ENCODE assay signal across 1 cellular context in genomic region chr16:67226804-67227566, GRCh38.
TF ChIP-seq lines count a peak whose summit lies in the region.

TMEM208 (plus strand) TSS chr16:67227130; CDS start chr16:67227219, 89 bp downstream.

TF ChIP-seq in GM12878, 131 proteins besides CTCF, POLR2A, EP300 and RAD21 (continued from another document and continues in another):
- peak; percentile 90 for TF ChIP-seq CHD2 (IDR thresholded peaks at IDR 0.05; ENCODE audit: borderline replicate concordance, low read depth, low read length)
- peak; percentile 58; the same call in 1 of the 2 replicates for TF ChIP-seq LARP7 (IDR thresholded peaks at IDR 0.05)
- TF ChIP-seq RBBP5 (conservative IDR thresholded peaks at IDR 0.05), result no peak
- peak; percentile 53 for TF ChIP-seq TBL1XR1 (IDR thresholded peaks at IDR 0.05; ENCODE audit: low read depth, low read length)
- TF ChIP-seq FOXM1 (IDR thresholded peaks at IDR 0.05; ENCODE audit: low read depth, low read length), result no peak
- TF ChIP-seq GATAD2B (conservative IDR thresholded peaks at IDR 0.05; ENCODE audit: low read depth), result peak; percentile 66; the same call in 1 of the 2 replicates
- TF ChIP-seq SUZ12 (IDR thresholded peaks at IDR 0.05; ENCODE audit: unreplicated experiment), result no peak
- peak; percentile 96 for TF ChIP-seq CBFB (IDR thresholded peaks at IDR 0.05; ENCODE audit: low read depth)
- peak; percentile 99 for TF ChIP-seq ZBTB40 (IDR thresholded peaks at IDR 0.05; ENCODE audit: borderline replicate concordance)
- TF ChIP-seq IKZF2 (IDR thresholded peaks at IDR 0.05), result no peak
- no peak for TF ChIP-seq HSF1 (IDR thresholded peaks at IDR 0.05; ENCODE audit: low read depth, low read length)
- TF ChIP-seq ESRRA (IDR thresholded peaks at IDR 0.05; ENCODE audit: low read length), result peak; percentile 87; the same call in 1 of the 2 replicates
- TF ChIP-seq ZNF217 (IDR thresholded peaks at IDR 0.05), result no peak
- peak; percentile 88 for TF ChIP-seq E4F1 (IDR thresholded peaks at IDR 0.05; ENCODE audit: borderline replicate concordance, partially characterized antibody)
- TF ChIP-seq RELB (IDR thresholded peaks at IDR 0.05; ENCODE audit: low read depth), result peak; percentile 99
- peak; percentile 94 for TF ChIP-seq YY1 (IDR thresholded peaks at IDR 0.05; ENCODE audit: low read depth, low read length)
- no peak for TF ChIP-seq RFX5 (IDR thresholded peaks at IDR 0.05; ENCODE audit: low read depth, low read length)
- TF ChIP-seq ZNF274 (IDR thresholded peaks at IDR 0.05; ENCODE audit: insufficient read depth, insufficient read length), result no peak
- peak; percentile 73; the same call in 1 of the 2 replicates for TF ChIP-seq PML (IDR thresholded peaks at IDR 0.05; ENCODE audit: low read length)
- 0 out of 2 replicates have a peak, but pooled peaks have one; percentile 44 for TF ChIP-seq RCOR1 (conservative IDR thresholded peaks at IDR 0.05; ENCODE audit: low read depth, low read length)
- peak; percentile 93 for TF ChIP-seq MXI1 (IDR thresholded peaks at IDR 0.05; ENCODE audit: low read depth, low read length)
- TF ChIP-seq FOS (IDR thresholded peaks at IDR 0.05; ENCODE audit: borderline replicate concordance, extremely low read depth, insufficient read length), result no peak
- TF ChIP-seq SKIL (IDR thresholded peaks at IDR 0.05; ENCODE audit: low read depth, poor library complexity, severe bottlenecking), result no peak
- peak; percentile 91 for TF ChIP-seq KLF5 (IDR thresholded peaks at IDR 0.05; ENCODE audit: partially characterized antibody)
- TF ChIP-seq ETV6 (conservative IDR thresholded peaks at IDR 0.05 in 1 of 2, IDR thresholded peaks at IDR 0.05 in 1 of 2; ENCODE audit: borderline replicate concordance in 1 of 2, low read depth in 1 of 2), result no peak
- peak; percentile 95 for TF ChIP-seq NKRF (conservative IDR thresholded peaks at IDR 0.05)
- peak; percentile 81; the same call in 1 of the 2 replicates for TF ChIP-seq SMAD5 (IDR thresholded peaks at IDR 0.05; ENCODE audit: low read depth)
- TF ChIP-seq ATF2 (IDR thresholded peaks at IDR 0.05; ENCODE audit: low read length), result no peak
- 0 out of 2 replicates have a peak, but pooled peaks have one; percentile 6 for TF ChIP-seq REST (IDR thresholded peaks at IDR 0.05; ENCODE audit: low read depth, low read length)
- TF ChIP-seq ATF7 (IDR thresholded peaks at IDR 0.05; ENCODE audit: low read depth), result peak; percentile 82
- TF ChIP-seq IRF4 (IDR thresholded peaks at IDR 0.05; ENCODE audit: low read depth, low read length), result peak; percentile 46; the same call in 1 of the 2 replicates
- TF ChIP-seq CEBPZ (IDR thresholded peaks at IDR 0.05; ENCODE audit: low read depth, low read length), result no peak
